9 cellular contexts compared by ENCODE assay signal in genomic region chr11:47724041-47724729, GRCh38. TPM values are rescaled to one million over a fixed set of nuclear protein-coding genes. Genes with fewer than 3 reads are reported as not detected.
A peak's percentile ranks its signal among the peaks of the same experiment; 100 is the strongest.
DNase-seq lines count a peak whose midpoint lies in the region; ATAC-seq and TF ChIP-seq lines count a peak whose summit lies in the region.
"Had no signal": no experiment of that assay in that cellular context is flagged by ENCODE, and none has a peak within 500 bp of the region (broad histone marks: within the 10 kb centered on the region; RNA-seq: fewer than 3 reads in every experiment).

No MANE protein-coding gene starts in this region.

- no peaks in the 10 kb centered on the region for H3K27me3 ChIP-seq in trophoblast cell (ENCODE audit: insufficient read depth, low read length)

- no peak for TF ChIP-seq CTCF in fibroblast of pulmonary artery (IDR thresholded peaks at IDR 0.05; ENCODE audit: low read length, missing control alignments)

- no peaks in the 10 kb centered on the region for H3K9me3 Mint-ChIP-seq in activated T-cell treated with anti-CD3 and anti-CD28 coated beads, Interleukin-2, amount 50 U/mL, for 4 hours

- H3K9me3 ChIP-seq in trophoblast cell (ENCODE audit: insufficient read depth, low read depth, low read length): no peaks in the 10 kb centered on the region

- no peak overlapping the region for H2AFZ ChIP-seq in trophoblast cell (ENCODE audit: insufficient read depth, low read length, poor library complexity)

- peaks cover 42% of the 10 kb centered on the region for H3K36me3 Mint-ChIP-seq in activated T-cell treated with anti-CD3 and anti-CD28 coated beads, Interleukin-2, amount 50 U/mL, for 4 hours (ENCODE audit: insufficient read depth)

- DNase-seq in G401 (ENCODE audit: low spot score): peak; percentile 12
- DNase-seq in OCI-M1 (lab: John Stamatoyannopoulos, UW): peak; percentile 21
- DNase-seq in fibroblast of pulmonary artery (ENCODE audit: low read depth): peak; percentile 85
- peak; percentile 78 to 83 for DNase-seq in trophoblast cell
- DNase-seq in NCI-H1092 (lab: John Stamatoyannopoulos, UW): no peak
- no peak for DNase-seq in activated T-cell treated with anti-CD3 and anti-CD28 coated beads, Interleukin-2, amount 50 U/mL, for 4 hours
- no peak for DNase-seq in superior temporal gyrus (ENCODE audit: extremely low spot score)
- DNase-seq in NCI-H146 treated with DMSO at 0.1 percent for 48 hours (lab: John Stamatoyannopoulos, UW; ENCODE audit: unreplicated experiment): no peak
- DNase-seq: NCI-H1436 treated with DMSO at 0.1 percent for 48 hours had no signal

- no peak overlapping the region for H2BK5ac ChIP-seq in trophoblast cell (ENCODE audit: low read depth, low read length, poor library complexity)

- H2BK120ac ChIP-seq in trophoblast cell (ENCODE audit: insufficient read depth, low read length, poor library complexity): no peak overlapping the region

- H3K23ac ChIP-seq in trophoblast cell (ENCODE audit: low read length): no peak overlapping the region

- H3K4me3 ChIP-seq in fibroblast of pulmonary artery (replicated peaks; ENCODE audit: low read depth, low read length) (no peak overlapping the region), trophoblast cell (ENCODE audit: low read depth, low read length) (no peak overlapping the region)

- H3K18ac ChIP-seq in trophoblast cell (ENCODE audit: low read length): no peak overlapping the region

- no peak overlapping the region for H3K4me3 Mint-ChIP-seq in activated T-cell treated with anti-CD3 and anti-CD28 coated beads, Interleukin-2, amount 50 U/mL, for 4 hours

- no peak overlapping the region for H3K9ac ChIP-seq in trophoblast cell (ENCODE audit: low read length)

- in situ Hi-C loops in G401 (cut with HindIII; ENCODE audit: low sequenced_read_pairs): no loop called here

- no peak overlapping the region for H4K8ac ChIP-seq in trophoblast cell (ENCODE audit: low read depth, low read length)

- H2AK5ac ChIP-seq in trophoblast cell (ENCODE audit: low read length): no peak overlapping the region

- no peak overlapping the region for H2BK12ac ChIP-seq in trophoblast cell (ENCODE audit: low read length)

- no peaks in the 10 kb centered on the region for H3K79me2 ChIP-seq in trophoblast cell (ENCODE audit: control insufficient read depth, insufficient read depth, low read length, poor library complexity)

- no peak overlapping the region for H3K14ac ChIP-seq in trophoblast cell (ENCODE audit: low read length)

- H3K79me1 ChIP-seq in trophoblast cell (ENCODE audit: low read length): no peaks in the 10 kb centered on the region

- WGBS in trophoblast cell (ENCODE audit: extremely low coverage, insufficient coverage, insufficient read length): no CpG with 5 or more reads among the region's 6 CpGs

- no peaks in the 10 kb centered on the region for H3K27me3 Mint-ChIP-seq in activated T-cell treated with anti-CD3 and anti-CD28 coated beads, Interleukin-2, amount 50 U/mL, for 4 hours (ENCODE audit: low read depth)

- no peaks in the 10 kb centered on the region for H3K4me1 ChIP-seq in trophoblast cell (ENCODE audit: control insufficient read depth in 1 of 2, insufficient read depth in 2 of 2, low read length in 2 of 2)

- H3K4me1 Mint-ChIP-seq in activated T-cell treated with anti-CD3 and anti-CD28 coated beads, Interleukin-2, amount 50 U/mL, for 4 hours (ENCODE audit: low read depth): peaks cover 2% of the 10 kb centered on the region

- H3K4me2 ChIP-seq in trophoblast cell (ENCODE audit: low read length): no peak overlapping the region

- no peak overlapping the region for H4K91ac ChIP-seq in trophoblast cell (ENCODE audit: low read depth, low read length)

- ATAC-seq in activated T-cell treated with anti-CD3 and anti-CD28 coated beads, Interleukin-2, amount 50 U/mL, for 4 hours: no peak

- no peak overlapping the region for H4K12ac ChIP-seq in trophoblast cell (ENCODE audit: low read depth, low read length)

- H3K4ac ChIP-seq in trophoblast cell (ENCODE audit: low read depth, low read length): no peak overlapping the region

- no peak overlapping the region for H3K27ac ChIP-seq in trophoblast cell (ENCODE audit: low read depth, low read length)

- peaks cover 39 to 51% of the 10 kb centered on the region in 2 experiments for H3K36me3 ChIP-seq in trophoblast cell (ENCODE audit: control insufficient read depth in 1 of 2, insufficient read depth in 2 of 2, low read length in 2 of 2)

RNA-seq across cellular contexts. Expression of gene AGBL2, which starts 9.0 kb away (rescaled TPM):
- not detected in 2 replicates for total RNA-seq in G401 (2014; rRNA removed; shearing (Covaris generic))
- polyA plus RNA-seq in trophoblast cell (2013): 1.7 and 2.2 TPM in 2 replicates
- 1 to 10 TPM in 2 of 3 donors, under 1 TPM in 1; 0.83 to 2.0 (median 1.7) TPM for total RNA-seq in activated T-cell treated with anti-CD3 and anti-CD28 coated beads, Interleukin-2, amount 50 U/mL, for 4 hours

RNA-seq across cellular contexts. Expression of gene FNBP4, which starts 43.0 kb away (rescaled TPM):
- 57.4 and 126 TPM in 2 replicates for total RNA-seq in G401 (2014; rRNA removed; shearing (Covaris generic))
- 89.0 and 89.9 TPM in 2 replicates for polyA plus RNA-seq in trophoblast cell (2013)
- total RNA-seq in activated T-cell treated with anti-CD3 and anti-CD28 coated beads, Interleukin-2, amount 50 U/mL, for 4 hours: 100 to 1,000 TPM; 113 to 129 (median 121) TPM

Comparison
In these comparisons a context has a peak if more than half of its experiments do, and no peak if none do; other contexts are left out.
1. DNase-seq: peak in G401 (single experiment), OCI-M1 (single experiment), fibroblast of pulmonary artery (single experiment) and trophoblast cell (2 of 2); none in NCI-H1092 (single experiment), activated T-cell treated with anti-CD3 and anti-CD28 coated beads, Interleukin-2, amount 50 U/mL, for 4 hours (single experiment), superior temporal gyrus (single experiment) and NCI-H146 treated with DMSO at 0.1 percent for 48 hours (single experiment).